Comparison of ENCODE assay signal across 8 cellular contexts in the genomic region with DNA sequence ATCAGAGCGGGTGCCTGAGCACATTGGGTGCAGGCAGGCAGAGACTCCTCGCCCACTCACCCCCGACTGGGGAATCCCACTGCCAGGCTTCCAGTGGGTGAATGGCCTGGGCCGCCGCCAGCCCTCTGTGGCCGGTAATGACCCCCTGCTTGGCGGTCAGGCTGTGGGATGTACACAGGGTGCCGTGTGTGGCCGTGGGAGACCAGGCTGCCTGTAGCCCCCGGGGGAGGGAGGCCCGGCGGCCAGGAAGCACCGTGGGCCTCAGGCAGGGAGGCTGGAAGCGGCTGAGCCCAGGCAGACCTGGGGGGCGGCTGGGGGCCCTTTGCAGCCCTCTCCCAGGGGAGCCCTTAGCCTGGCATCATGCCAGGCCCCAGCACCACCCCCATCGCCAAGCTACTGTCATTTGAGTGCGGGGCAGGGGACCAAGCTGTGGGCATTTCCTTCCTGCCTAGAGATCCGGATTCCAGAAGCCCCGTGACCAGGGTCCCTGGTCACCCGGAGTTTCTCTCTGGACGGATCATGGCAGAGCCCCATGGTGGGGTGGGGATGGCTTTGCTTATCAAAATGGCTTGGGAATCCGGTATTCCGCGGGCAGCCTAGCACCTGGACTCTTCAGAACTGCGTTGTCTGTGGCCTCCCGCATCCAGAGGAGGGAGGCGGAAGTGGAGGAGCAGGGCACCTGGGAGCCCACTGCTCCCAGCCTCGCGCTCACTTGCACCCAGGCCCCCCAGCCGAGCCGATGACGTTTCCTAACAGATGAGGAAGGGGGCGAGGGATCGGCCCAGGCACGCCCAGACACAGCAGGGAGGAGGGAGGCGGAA. TPM values are rescaled to one million over a fixed set of nuclear protein-coding genes. Genes with fewer than 3 reads are reported as not detected.
DNase-seq lines count a peak whose midpoint lies in the region; ATAC-seq and TF ChIP-seq lines count a peak whose summit lies in the region.

No MANE protein-coding gene starts in this region.

- ATAC-seq in GM19351 (IDR thresholded peaks at IDR 0.05; ENCODE audit: unreplicated experiment) (peak; percentile 23), HG03196 (IDR thresholded peaks at IDR 0.05; ENCODE audit: unreplicated experiment) (no peak)

- H3K4me3 ChIP-seq in AG10803 (ENCODE audit: low read length) = peak overlapping the region; percentile 87
- peak overlapping the region; percentile 95 for H3K4me3 ChIP-seq in epithelial cell of proximal tubule (ENCODE audit: low read depth, low read length)

- peak; percentile 64 for DNase-seq in AG10803 (ENCODE audit: low read depth)
- DNase-seq in NCI-H345 treated with DMSO at 0.1 percent for 48 hours (lab: John Stamatoyannopoulos, UW; ENCODE audit: unreplicated experiment) = peak; percentile 86
- peak; percentile 84 for DNase-seq in activated CD8-positive, alpha-beta memory T cell treated with anti-CD3 and anti-CD28 coated beads for 24 hours
- no peak for DNase-seq in epithelial cell of proximal tubule (ENCODE audit: low read depth)
- DNase-seq in myocyte (ENCODE audit: low read depth) = peak; percentile 86
- peak; percentile 32 for DNase-seq in superior temporal gyrus (ENCODE audit: extremely low spot score)

- TF ChIP-seq CTCF in AG10803 (conservative IDR thresholded peaks at IDR 0.05; ENCODE audit: low read length) = no peak
- TF ChIP-seq CTCF in epithelial cell of proximal tubule (conservative IDR thresholded peaks at IDR 0.05; ENCODE audit: low read depth, low read length) = no peak

RNA-seq across cellular contexts. Expression of gene TTYH3, which starts 1.1 kb away (rescaled TPM):
- total RNA-seq in epithelial cell of proximal tubule = 93.3 and 97.6 TPM in 2 replicates
- total RNA-seq in myocyte = 27.6 and 29.1 TPM in 2 replicates
- polyA plus RNA-seq in myocyte (2012) = 46.4 TPM

RNA-seq across cellular contexts. Expression of gene AMZ1, which starts 55.1 kb away (rescaled TPM):
- total RNA-seq in epithelial cell of proximal tubule (0.22 and 0.29 TPM in 2 replicates), myocyte (0.11 TPM in 1 of 2 replicates, not detected in the other)
- polyA plus RNA-seq in myocyte (2012) = 2.3 TPM
